8 cellular contexts compared by ENCODE assay signal in the genomic region with DNA sequence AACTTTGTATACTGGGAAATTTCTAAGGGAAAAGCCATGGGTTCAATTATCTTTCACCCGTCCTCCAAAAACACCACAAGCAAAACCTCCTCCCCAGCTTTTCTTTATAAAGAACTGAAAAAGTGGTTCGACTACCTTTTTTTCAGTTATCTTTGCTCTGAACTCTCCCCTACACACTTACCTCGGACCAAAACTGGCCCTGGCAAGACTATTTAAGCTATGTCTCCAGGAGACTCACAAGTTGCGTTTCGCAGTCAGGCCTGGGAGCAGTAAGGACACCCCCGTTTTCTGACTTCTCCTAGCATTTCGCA. TPM values are rescaled to one million over a fixed set of nuclear protein-coding genes. Genes with fewer than 3 reads are reported as not detected.
A peak's percentile ranks its signal among the peaks of the same experiment; 100 is the strongest.
DNase-seq lines count a peak whose midpoint lies in the region; ATAC-seq and TF ChIP-seq lines count a peak whose summit lies in the region.

No MANE protein-coding gene starts in this region.

- peak overlapping the region; percentile 91 to 99 (median 95) for H3K9ac ChIP-seq in BLaER1 treated with 17β-estradiol and CSF1 and Interleukin-3, amounts not matched to agents 10 nM and 100 nM
- peak overlapping the region; percentile 97 for H3K9ac ChIP-seq in mesenchymal stem cell (ENCODE audit: low read length)

- H2BK15ac ChIP-seq in mesenchymal stem cell (ENCODE audit: low read depth, poor library complexity, severe bottlenecking), result no peak overlapping the region

- WGBS in mesenchymal stem cell, result 3% methylated on average over 7 of the region's 7 CpGs

- H3K14ac ChIP-seq in mesenchymal stem cell (ENCODE audit: low read length in 2 of 2), result peak overlapping the region in 1 of 2 experiments; percentile 68

- no peak overlapping the region for H2BK120ac ChIP-seq in mesenchymal stem cell (ENCODE audit: low read depth, low read length)

- H3K27me3 ChIP-seq in BLaER1 treated with 17β-estradiol and CSF1 and Interleukin-3, amounts not matched to agents 10 nM and 100 nM, result no peaks in the 10 kb centered on the region
- H3K27me3 ChIP-seq in mesenchymal stem cell (ENCODE audit: control insufficient read depth in 1 of 2, insufficient read depth in 1 of 2, low read length in 2 of 2), result no peaks in the 10 kb centered on the region

- no peak overlapping the region for H2AFZ ChIP-seq in mesenchymal stem cell (ENCODE audit: low read depth, low read length)

- H2AK5ac ChIP-seq in mesenchymal stem cell (ENCODE audit: low read length, severe bottlenecking), result no peak overlapping the region

- no peaks in the 10 kb centered on the region for H3K9me3 ChIP-seq in BLaER1 treated with 17β-estradiol and CSF1 and Interleukin-3, amounts not matched to agents 10 nM and 100 nM (replicated peaks in 1 of 11)
- no peaks in the 10 kb centered on the region for H3K9me3 ChIP-seq in mesenchymal stem cell (ENCODE audit: control insufficient read depth, low read length)

- H4K8ac ChIP-seq in mesenchymal stem cell (ENCODE audit: low read length), result no peak overlapping the region

- no peak overlapping the region for H2BK5ac ChIP-seq in mesenchymal stem cell (ENCODE audit: low read depth, low read length, poor library complexity, severe bottlenecking)

- H3K79me1 ChIP-seq in mesenchymal stem cell (replicated peaks; ENCODE audit: low read length, poor library complexity, severe bottlenecking), result peaks cover 5% of the 10 kb centered on the region

- ATAC-seq in HG03025 (IDR thresholded peaks at IDR 0.05; ENCODE audit: low FRiP score, unreplicated experiment), result peak; percentile 31
- ATAC-seq in GM18873 (IDR thresholded peaks at IDR 0.05; ENCODE audit: low FRiP score, unreplicated experiment), result no peak
- no peak for ATAC-seq in HG03135 (IDR thresholded peaks at IDR 0.05; ENCODE audit: unreplicated experiment)

- no peak for TF ChIP-seq CTCF in astrocyte of the cerebellum (IDR thresholded peaks at IDR 0.05; ENCODE audit: low read depth, low read length, missing control alignments)

- peak overlapping the region; percentile 80 to 100 (median 90) for H3K4me3 ChIP-seq in BLaER1 treated with 17β-estradiol and CSF1 and Interleukin-3, amounts not matched to agents 10 nM and 100 nM
- H3K4me3 ChIP-seq in astrocyte of the cerebellum (ENCODE audit: low read depth, low read length) (peak overlapping the region; percentile 98), mesenchymal stem cell (ENCODE audit: insufficient read depth in 1 of 2, low read depth in 1 of 2, low read length in 2 of 2) (peak overlapping the region; percentile 83 to 86)

- H4K20me1 ChIP-seq in BLaER1 treated with 17β-estradiol and CSF1 and Interleukin-3, amounts not matched to agents 10 nM and 100 nM, result peaks cover 33 to 56% (median 48%) of the 10 kb centered on the region in 11 experiments; a peak in 20 of 22 replicates

- H3K4ac ChIP-seq in mesenchymal stem cell (ENCODE audit: low read depth in 1 of 2, low read length in 2 of 2), result peak overlapping the region; percentile 57 to 99

- DNase-seq in astrocyte of the cerebellum (ENCODE audit: low read depth), result no peak
- DNase-seq in mesenchymal stem cell, result no peak
- DNase-seq in central memory CD4-positive, alpha-beta T cell, result no peak
- no peak for DNase-seq in NCI-H510A (lab: John Stamatoyannopoulos, UW)

- H3K36me3 ChIP-seq in BLaER1 treated with 17β-estradiol and CSF1 and Interleukin-3, amounts not matched to agents 10 nM and 100 nM, result peaks cover 0 to 33% (median 12%) of the 10 kb centered on the region in 11 experiments; a peak in 14 of 22 replicates
- no peaks in the 10 kb centered on the region for H3K36me3 ChIP-seq in mesenchymal stem cell (ENCODE audit: control insufficient read depth in 1 of 2, insufficient read depth in 2 of 2, low read depth in 1 of 2, low read length in 2 of 2)

- H3K4me1 ChIP-seq in BLaER1 treated with 17β-estradiol and CSF1 and Interleukin-3, amounts not matched to agents 10 nM and 100 nM, result peaks cover 7 to 54% (median 32%) of the 10 kb centered on the region in 10 experiments; a peak in 19 of 20 replicates
- H3K4me1 ChIP-seq in mesenchymal stem cell (ENCODE audit: control insufficient read depth, insufficient read depth, low read depth, low read length), result no peaks in the 10 kb centered on the region

- H3K4me2 ChIP-seq in BLaER1 treated with 17β-estradiol and CSF1 and Interleukin-3, amounts not matched to agents 10 nM and 100 nM, result peak overlapping the region; percentile 67 to 86 (median 81)
- H3K4me2 ChIP-seq in mesenchymal stem cell (ENCODE audit: low read length, poor library complexity, severe bottlenecking), result peak overlapping the region; percentile 67

- H2BK12ac ChIP-seq in mesenchymal stem cell (ENCODE audit: low read length in 2 of 2), result no peak overlapping the region

- H4K91ac ChIP-seq in mesenchymal stem cell (ENCODE audit: low read length), result no peak overlapping the region

- peak overlapping the region in 1 of 2 experiments; percentile 84 for H3K18ac ChIP-seq in mesenchymal stem cell (ENCODE audit: low read depth in 1 of 2, low read length in 2 of 2)

- in situ Hi-C loops in astrocyte of the cerebellum (cut with HindIII; ENCODE audit: low sequenced_read_pairs), result no loop called here

- H3K27ac ChIP-seq in BLaER1 treated with 17β-estradiol and CSF1 and Interleukin-3, amounts not matched to agents 10 nM and 100 nM, result peak overlapping the region; percentile 75 to 98 (median 95)
- no peak overlapping the region for H3K27ac ChIP-seq in mesenchymal stem cell (ENCODE audit: low read length, poor library complexity, severe bottlenecking)

- no peak overlapping the region for H3K23ac ChIP-seq in mesenchymal stem cell (ENCODE audit: low read length in 2 of 2)

RNA-seq across cellular contexts. Expression of a gene that starts 0.6 kb away (rescaled TPM):
- 80.4 TPM for polyA plus RNA-seq in mesenchymal stem cell (2013, experiment 1 of 2)
- polyA plus RNA-seq in mesenchymal stem cell (2013, experiment 2 of 2), result 80.9 TPM

RNA-seq across cellular contexts. Expression of a gene that starts 15.3 kb away (rescaled TPM):
- polyA plus RNA-seq in mesenchymal stem cell (2013, experiment 1 of 2), result 20.0 TPM
- polyA plus RNA-seq in mesenchymal stem cell (2013, experiment 2 of 2), result 19.0 TPM
